ENCODE assay signal across 8 cellular contexts in the genomic region with DNA sequence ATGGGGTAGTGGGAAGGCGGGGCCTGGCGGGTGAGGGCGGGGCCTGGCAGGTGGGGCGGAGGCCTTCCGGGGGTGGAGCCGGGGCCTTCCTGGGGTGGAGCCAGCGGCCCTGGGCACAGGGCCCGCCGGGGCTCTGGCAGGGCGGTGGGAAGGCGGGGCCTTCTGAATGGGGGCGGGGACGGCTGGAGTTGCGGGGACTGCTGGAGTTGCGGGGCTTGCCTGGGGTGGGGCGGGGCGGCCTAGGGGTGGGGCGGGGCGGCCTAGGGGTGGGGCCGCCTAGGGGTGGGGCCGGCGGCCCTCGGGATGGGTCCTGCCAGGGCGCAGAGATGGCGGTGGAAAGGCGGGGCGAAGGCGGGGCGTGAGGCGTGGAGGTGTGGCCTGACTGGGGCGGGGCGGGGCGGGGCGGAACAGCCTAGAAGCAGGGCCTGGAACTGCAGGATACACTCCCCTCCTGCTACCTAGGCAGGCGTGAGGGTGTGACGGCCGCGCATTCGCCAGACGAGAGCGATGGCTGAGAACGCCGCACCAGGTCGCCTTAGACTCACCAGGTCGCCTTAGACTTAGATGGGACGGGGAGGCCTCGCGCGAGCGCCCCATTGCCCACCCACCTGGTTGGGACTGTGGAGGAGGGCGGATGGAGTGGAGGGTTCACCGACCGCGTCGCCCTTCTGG. TPM values are rescaled to one million over a fixed set of nuclear protein-coding genes. Genes with fewer than 3 reads are reported as not detected.
DNase-seq lines count a peak whose midpoint lies in the region; ATAC-seq, FAIRE-seq and TF ChIP-seq lines count a peak whose summit lies in the region.

No MANE protein-coding gene starts in this region.

- H3K27me3 ChIP-seq in sigmoid colon: no peaks in the 10 kb centered on the region

- CTCF ChIA-PET in T-cell (lab: Charles Lee): no interaction called here

- 2 to 3% methylated on average over 52 to 55 of the region's 55 CpGs for WGBS in sigmoid colon, 2 donors

- H3K9me3 Mint-ChIP-seq in T-cell: no peaks in the 10 kb centered on the region

- no peak for TF ChIP-seq CTCF in sigmoid colon (IDR thresholded peaks at IDR 0.05)

- no peaks in the 10 kb centered on the region for H3K9me3 ChIP-seq in sigmoid colon

- H3K4me3 ChIP-seq in sigmoid colon: peak overlapping the region; percentile 26 to 46 (median 40)

- POLR2A ChIA-PET in T-cell (lab: Charles Lee): no interaction called here

- ATAC-seq in HG03064 (IDR thresholded peaks at IDR 0.05; ENCODE audit: low read depth, unreplicated experiment) (peak; percentile 71), T-cell (replicated peaks in 1 of 4) (peak; percentile 84 to 92 (median 88)), left ventricle myocardium superior (peak; percentile 90), HG02588 (IDR thresholded peaks at IDR 0.05; ENCODE audit: unreplicated experiment) (no peak)

- peaks cover 0 to 9% (median 6%) of the 10 kb centered on the region in 4 donors for H3K4me1 ChIP-seq in sigmoid colon

- no peaks in the 10 kb centered on the region for H3K36me3 ChIP-seq in sigmoid colon

- intact Hi-C loops in left ventricle myocardium superior (cut with micrococcal nuclease) (no loop called here), sigmoid colon (cut with DNase I) (no loop called here)

- FAIRE-seq in GM18507 (lab: Jason Lieb, UNC): peak; percentile 29

- H3K27ac ChIP-seq in sigmoid colon: peak overlapping the region in 3 of 4 donors; percentile 3 to 48 (median 12)

- DNase-seq in GM18507 (ENCODE audit: extremely low spot score, insufficient read length, low read depth) (peak; percentile 95), T-cell (peak; percentile 63 to 90 (median 78)), amniotic stem cell (lab: John Stamatoyannopoulos, UW) (peak; percentile 7), left ventricle myocardium superior (peak; percentile 88), sigmoid colon (peak; percentile 91), NCI-H1417 treated with DMSO at 0.1 percent for 48 hours (lab: John Stamatoyannopoulos, UW) (no peak)

- H3K4me1 Mint-ChIP-seq in T-cell: peaks cover 0 to 19% (median 12%) of the 10 kb centered on the region in 3 donors

- TF ChIP-seq POLR2A in sigmoid colon (IDR thresholded peaks at IDR 0.05): peak in 1 of 2 donors; percentile 27

- no peaks in the 10 kb centered on the region for H3K36me3 Mint-ChIP-seq in T-cell

- H3K27me3 Mint-ChIP-seq in T-cell: no peaks in the 10 kb centered on the region

- H3K4me3 Mint-ChIP-seq in T-cell: peak overlapping the region; percentile 61 to 65 (median 62)

- TF ChIP-seq EP300 in sigmoid colon (IDR thresholded peaks at IDR 0.05): no peak

- no peak overlapping the region for H3K27ac Mint-ChIP-seq in T-cell

RNA-seq across cellular contexts. Expression of gene RRP7A, which starts 19.3 kb away (rescaled TPM):
- 10 to 100 TPM; 51.2 to 84.9 (median 54.4) TPM for total RNA-seq in T-cell
- 16.0 TPM for total RNA-seq in left ventricle myocardium superior
- total RNA-seq in sigmoid colon: 10 to 100 TPM; 16.3 to 20.0 (median 18.4) TPM
- polyA plus RNA-seq in sigmoid colon: 10 to 100 TPM in 2 of 3 donors, 1 to 10 TPM in 1; 6.6 to 39.9 (median 19.7) TPM

RNA-seq across cellular contexts. Expression of gene SERHL2, which starts 53.5 kb away (rescaled TPM):
- total RNA-seq in T-cell (1 to 10 TPM in 3 of 5 donors, under 1 TPM in 2; 0.70 to 1.6 (median 1.0) TPM), left ventricle myocardium superior (1.6 TPM), sigmoid colon (1 to 10 TPM; 2.2 to 6.1 (median 3.2) TPM)
- 1 to 10 TPM in 2 of 3 donors, under 1 TPM in 1; 0.92 to 3.6 (median 2.4) TPM for polyA plus RNA-seq in sigmoid colon
